27 cellular contexts compared by ENCODE assay signal in genomic region chr11:17692006-17692405, GRCh38. TPM values are rescaled to one million over a fixed set of nuclear protein-coding genes. Genes with fewer than 3 reads are reported as not detected.
"Had no signal": no experiment of that assay in that cellular context is flagged by ENCODE, and none has a peak within 500 bp of the region (broad histone marks: within the 10 kb centered on the region; RNA-seq: fewer than 3 reads in every experiment).

No MANE protein-coding gene starts in this region.

- DNase-seq: activated B cell treated with CpG ODN at 0.5 μM for 24 hours; activated CD4-positive, alpha-beta T cell treated with anti-CD3 and anti-CD28 coated beads for 1 hour; activated CD4-positive, alpha-beta T cell treated with anti-CD3 and anti-CD28 coated beads, Interleukin-2, amount 10 ng/mL, durations not matched to agents 24 days and 14 days; activated CD4-positive, alpha-beta T cell treated with anti-CD3 and anti-CD28 coated beads, Interleukin-2, amount 50 U/mL, for 48 hours; activated CD8-positive, alpha-beta memory T cell treated with anti-CD3 and anti-CD28 coated beads, Interleukin-2, amount 10 ng/mL, durations not matched to agents 7 days and 5 days; activated effector memory CD4-positive, alpha-beta T cell treated with Interleukin-2 at 50 U/mL for 16 hours; activated naive CD4-positive, alpha-beta T cell; activated T-cell treated with anti-CD3 and anti-CD28 coated beads, Interleukin-2, amount 50 U/mL, for 24 hours; aorta; caudate nucleus; KG1; NCI-H1048; NCI-H187; NCI-H2081; NCI-H2171; NCI-H2227 treated with DMSO at 0.1 percent for 48 hours; NCI-H510A; Peyer's patch; SHP77; SW 1271 had no signal

- H3K27ac ChIP-seq: breast epithelium, Peyer's patch, RWPE1, SJSA1 had no signal

- H3K4me1 ChIP-seq: breast epithelium, Peyer's patch, SJSA1 had no signal

- H3K4me3 ChIP-seq: breast epithelium, Peyer's patch, SJSA1 had no signal

- H3K36me3 ChIP-seq: breast epithelium, Peyer's patch, SJSA1 had no signal

- H3K9me3 ChIP-seq: breast epithelium, Peyer's patch, SJSA1 had no signal

RNA-seq across cellular contexts. Expression of gene MYOD1, which starts 27.4 kb away (rescaled TPM):
- total RNA-seq: activated B cell treated with CpG ODN at 0.5 μM for 24 hours; activated CD4-positive, alpha-beta T cell treated with anti-CD3 and anti-CD28 coated beads, Interleukin-2, amount 10 ng/mL, durations not matched to agents 24 days and 14 days; activated CD8-positive, alpha-beta memory T cell treated with anti-CD3 and anti-CD28 coated beads, Interleukin-2, amount 10 ng/mL, durations not matched to agents 7 days and 5 days; activated T-helper 1 cell treated with anti-CD3 and anti-CD28 coated beads, Interleukin-12 subunit alpha, Interleukin-12 subunit beta, Interleukin-2, Interleukin-4 antibody, amounts not matched to agents 30 ng/mL and 10 ng/mL and 1 ng/mL, durations not matched to agents 14 hours and 24 hours and 36 hours; aorta; breast epithelium; cerebellum; Peyer's patch; SJSA1 had no signal
- polyA plus RNA-seq: aorta, IgD-negative memory B cell had no signal

RNA-seq across cellular contexts. Expression of gene KCNC1, which starts 42.6 kb away (rescaled TPM):
- total RNA-seq: activated B cell treated with CpG ODN at 0.5 μM for 24 hours; activated CD4-positive, alpha-beta T cell treated with anti-CD3 and anti-CD28 coated beads, Interleukin-2, amount 10 ng/mL, durations not matched to agents 24 days and 14 days; activated CD8-positive, alpha-beta memory T cell treated with anti-CD3 and anti-CD28 coated beads, Interleukin-2, amount 10 ng/mL, durations not matched to agents 7 days and 5 days; activated T-helper 1 cell treated with anti-CD3 and anti-CD28 coated beads, Interleukin-12 subunit alpha, Interleukin-12 subunit beta, Interleukin-2, Interleukin-4 antibody, amounts not matched to agents 30 ng/mL and 10 ng/mL and 1 ng/mL, durations not matched to agents 14 hours and 24 hours and 36 hours; aorta; M059J; SJSA1 had no signal
- polyA plus RNA-seq: aorta had no signal
